2 cellular contexts compared by ENCODE assay signal in the genomic region with DNA sequence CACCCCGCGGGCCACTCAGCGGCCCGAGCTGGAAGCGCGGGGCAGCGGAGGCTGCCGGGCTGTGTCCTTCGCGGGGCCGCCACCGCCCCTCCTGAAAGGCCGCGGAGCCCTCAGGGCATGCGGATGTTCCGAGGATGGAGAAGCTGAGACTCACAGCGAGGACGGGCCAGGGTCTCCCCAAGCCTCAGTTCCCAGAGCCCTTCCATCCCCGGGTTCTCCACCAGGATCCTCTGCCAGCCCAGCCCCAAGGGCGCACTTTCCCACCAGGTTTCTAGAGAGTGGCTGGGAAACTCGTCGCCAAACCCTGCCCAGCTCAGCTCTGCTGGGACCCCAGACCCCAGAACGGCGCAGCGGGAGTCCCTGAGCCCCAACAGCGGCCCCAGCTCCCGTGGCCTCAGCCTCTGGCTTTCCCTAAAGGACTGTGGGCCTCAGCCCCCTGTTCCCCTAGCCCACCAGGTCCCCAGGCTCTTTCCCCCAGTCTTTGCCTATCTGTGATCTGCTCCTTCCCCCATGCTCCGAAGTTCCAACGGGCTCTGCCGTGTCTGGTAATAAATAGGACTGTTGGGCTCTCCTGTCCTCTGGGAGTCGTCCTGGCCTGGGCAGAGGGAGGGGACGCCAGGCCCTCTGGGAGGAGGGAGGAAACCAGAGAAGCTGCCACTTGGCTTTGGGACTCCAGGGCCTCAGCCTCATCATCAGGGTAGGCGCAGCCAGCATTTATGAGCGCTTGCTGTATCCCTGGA.
TF ChIP-seq lines count a peak whose summit lies in the region.

No MANE protein-coding gene starts in this region.

TF ChIP-seq in A549, 52 proteins besides CTCF, POLR2A, EP300 and RAD21:
- TF ChIP-seq ZC3H11A (IDR thresholded peaks at IDR 0.05) (no peak), FOXS1 (CRISPR knock-in tag; IDR thresholded peaks at IDR 0.05) (no peak), GATA3 (IDR thresholded peaks at IDR 0.05; ENCODE audit: borderline replicate concordance) (no peak), CBX2 (IDR thresholded peaks at IDR 0.05; ENCODE audit: borderline replicate concordance, low read depth) (no peak), MYC (IDR thresholded peaks at IDR 0.05; ENCODE audit: borderline replicate concordance, low read length) (no peak), KDM1A (IDR thresholded peaks at IDR 0.05; ENCODE audit: low read depth) (no peak), PHF8 (IDR thresholded peaks at IDR 0.05; ENCODE audit: borderline replicate concordance, low read depth) (no peak), NFE2L2 (conservative IDR thresholded peaks at IDR 0.05; ENCODE audit: low read length) (no peak), ZFP36 (IDR thresholded peaks at IDR 0.05; ENCODE audit: borderline replicate concordance, partially characterized antibody) (no peak), BHLHE40 (IDR thresholded peaks at IDR 0.05; ENCODE audit: low read depth, low read length) (no peak), MAFK (IDR thresholded peaks at IDR 0.05; ENCODE audit: partially characterized antibody) (no peak), SREBF2 (IDR thresholded peaks at IDR 0.05) (no peak), JUN (IDR thresholded peaks at IDR 0.05) (no peak), CHD2 (IDR thresholded peaks at IDR 0.05; ENCODE audit: low read length, partially characterized antibody) (no peak), CEBPB (IDR thresholded peaks at IDR 0.05) (no peak), MAZ (IDR thresholded peaks at IDR 0.05; ENCODE audit: borderline replicate concordance, low read depth, low read length) (no peak)
- TF ChIP-seq, protein P1, sequence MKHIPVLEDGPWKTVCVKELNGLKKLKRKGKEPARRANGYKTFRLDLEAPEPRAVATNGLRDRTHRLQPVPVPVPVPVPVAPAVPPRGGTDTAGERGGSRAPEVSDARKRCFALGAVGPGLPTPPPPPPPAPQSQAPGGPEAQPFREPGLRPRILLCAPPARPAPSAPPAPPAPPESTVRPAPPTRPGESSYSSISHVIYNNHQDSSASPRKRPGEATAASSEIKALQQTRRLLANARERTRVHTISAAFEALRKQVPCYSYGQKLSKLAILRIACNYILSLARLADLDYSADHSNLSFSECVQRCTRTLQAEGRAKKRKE (CRISPR knock-in tag; IDR thresholded peaks at IDR 0.05; ENCODE audit: low read depth) = no peak
- TF ChIP-seq, protein P2, sequence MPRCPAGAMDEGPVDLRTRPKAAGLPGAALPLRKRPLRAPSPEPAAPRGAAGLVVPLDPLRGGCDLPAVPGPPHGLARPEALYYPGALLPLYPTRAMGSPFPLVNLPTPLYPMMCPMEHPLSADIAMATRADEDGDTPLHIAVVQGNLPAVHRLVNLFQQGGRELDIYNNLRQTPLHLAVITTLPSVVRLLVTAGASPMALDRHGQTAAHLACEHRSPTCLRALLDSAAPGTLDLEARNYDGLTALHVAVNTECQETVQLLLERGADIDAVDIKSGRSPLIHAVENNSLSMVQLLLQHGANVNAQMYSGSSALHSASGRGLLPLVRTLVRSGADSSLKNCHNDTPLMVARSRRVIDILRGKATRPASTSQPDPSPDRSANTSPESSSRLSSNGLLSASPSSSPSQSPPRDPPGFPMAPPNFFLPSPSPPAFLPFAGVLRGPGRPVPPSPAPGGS (IDR thresholded peaks at IDR 0.05) = no peak
- TF ChIP-seq, protein P3, sequence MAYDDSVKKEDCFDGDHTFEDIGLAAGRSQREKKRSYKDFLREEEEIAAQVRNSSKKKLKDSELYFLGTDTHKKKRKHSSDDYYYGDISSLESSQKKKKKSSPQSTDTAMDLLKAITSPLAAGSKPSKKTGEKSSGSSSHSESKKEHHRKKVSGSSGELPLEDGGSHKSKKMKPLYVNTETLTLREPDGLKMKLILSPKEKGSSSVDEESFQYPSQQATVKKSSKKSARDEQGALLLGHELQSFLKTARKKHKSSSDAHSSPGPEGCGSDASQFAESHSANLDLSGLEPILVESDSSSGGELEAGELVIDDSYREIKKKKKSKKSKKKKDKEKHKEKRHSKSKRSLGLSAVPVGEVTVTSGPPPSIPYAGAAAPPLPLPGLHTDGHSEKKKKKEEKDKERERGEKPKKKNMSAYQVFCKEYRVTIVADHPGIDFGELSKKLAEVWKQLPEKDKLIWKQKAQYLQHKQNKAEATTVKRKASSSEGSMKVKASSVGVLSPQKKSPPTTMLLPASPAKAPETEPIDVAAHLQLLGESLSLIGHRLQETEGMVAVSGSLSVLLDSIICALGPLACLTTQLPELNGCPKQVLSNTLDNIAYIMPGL (CRISPR knock-in tag; IDR thresholded peaks at IDR 0.05; ENCODE audit: borderline replicate concordance) = no peak
- TF ChIP-seq, protein P4, sequence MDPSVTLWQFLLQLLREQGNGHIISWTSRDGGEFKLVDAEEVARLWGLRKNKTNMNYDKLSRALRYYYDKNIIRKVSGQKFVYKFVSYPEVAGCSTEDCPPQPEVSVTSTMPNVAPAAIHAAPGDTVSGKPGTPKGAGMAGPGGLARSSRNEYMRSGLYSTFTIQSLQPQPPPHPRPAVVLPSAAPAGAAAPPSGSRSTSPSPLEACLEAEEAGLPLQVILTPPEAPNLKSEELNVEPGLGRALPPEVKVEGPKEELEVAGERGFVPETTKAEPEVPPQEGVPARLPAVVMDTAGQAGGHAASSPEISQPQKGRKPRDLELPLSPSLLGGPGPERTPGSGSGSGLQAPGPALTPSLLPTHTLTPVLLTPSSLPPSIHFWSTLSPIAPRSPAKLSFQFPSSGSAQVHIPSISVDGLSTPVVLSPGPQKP (IDR thresholded peaks at IDR 0.05; ENCODE audit: low read depth, low read length) = no peak

TF ChIP-seq in GM23338, 12 proteins besides CTCF, POLR2A, EP300 and RAD21:
- TF ChIP-seq, protein P5, sequence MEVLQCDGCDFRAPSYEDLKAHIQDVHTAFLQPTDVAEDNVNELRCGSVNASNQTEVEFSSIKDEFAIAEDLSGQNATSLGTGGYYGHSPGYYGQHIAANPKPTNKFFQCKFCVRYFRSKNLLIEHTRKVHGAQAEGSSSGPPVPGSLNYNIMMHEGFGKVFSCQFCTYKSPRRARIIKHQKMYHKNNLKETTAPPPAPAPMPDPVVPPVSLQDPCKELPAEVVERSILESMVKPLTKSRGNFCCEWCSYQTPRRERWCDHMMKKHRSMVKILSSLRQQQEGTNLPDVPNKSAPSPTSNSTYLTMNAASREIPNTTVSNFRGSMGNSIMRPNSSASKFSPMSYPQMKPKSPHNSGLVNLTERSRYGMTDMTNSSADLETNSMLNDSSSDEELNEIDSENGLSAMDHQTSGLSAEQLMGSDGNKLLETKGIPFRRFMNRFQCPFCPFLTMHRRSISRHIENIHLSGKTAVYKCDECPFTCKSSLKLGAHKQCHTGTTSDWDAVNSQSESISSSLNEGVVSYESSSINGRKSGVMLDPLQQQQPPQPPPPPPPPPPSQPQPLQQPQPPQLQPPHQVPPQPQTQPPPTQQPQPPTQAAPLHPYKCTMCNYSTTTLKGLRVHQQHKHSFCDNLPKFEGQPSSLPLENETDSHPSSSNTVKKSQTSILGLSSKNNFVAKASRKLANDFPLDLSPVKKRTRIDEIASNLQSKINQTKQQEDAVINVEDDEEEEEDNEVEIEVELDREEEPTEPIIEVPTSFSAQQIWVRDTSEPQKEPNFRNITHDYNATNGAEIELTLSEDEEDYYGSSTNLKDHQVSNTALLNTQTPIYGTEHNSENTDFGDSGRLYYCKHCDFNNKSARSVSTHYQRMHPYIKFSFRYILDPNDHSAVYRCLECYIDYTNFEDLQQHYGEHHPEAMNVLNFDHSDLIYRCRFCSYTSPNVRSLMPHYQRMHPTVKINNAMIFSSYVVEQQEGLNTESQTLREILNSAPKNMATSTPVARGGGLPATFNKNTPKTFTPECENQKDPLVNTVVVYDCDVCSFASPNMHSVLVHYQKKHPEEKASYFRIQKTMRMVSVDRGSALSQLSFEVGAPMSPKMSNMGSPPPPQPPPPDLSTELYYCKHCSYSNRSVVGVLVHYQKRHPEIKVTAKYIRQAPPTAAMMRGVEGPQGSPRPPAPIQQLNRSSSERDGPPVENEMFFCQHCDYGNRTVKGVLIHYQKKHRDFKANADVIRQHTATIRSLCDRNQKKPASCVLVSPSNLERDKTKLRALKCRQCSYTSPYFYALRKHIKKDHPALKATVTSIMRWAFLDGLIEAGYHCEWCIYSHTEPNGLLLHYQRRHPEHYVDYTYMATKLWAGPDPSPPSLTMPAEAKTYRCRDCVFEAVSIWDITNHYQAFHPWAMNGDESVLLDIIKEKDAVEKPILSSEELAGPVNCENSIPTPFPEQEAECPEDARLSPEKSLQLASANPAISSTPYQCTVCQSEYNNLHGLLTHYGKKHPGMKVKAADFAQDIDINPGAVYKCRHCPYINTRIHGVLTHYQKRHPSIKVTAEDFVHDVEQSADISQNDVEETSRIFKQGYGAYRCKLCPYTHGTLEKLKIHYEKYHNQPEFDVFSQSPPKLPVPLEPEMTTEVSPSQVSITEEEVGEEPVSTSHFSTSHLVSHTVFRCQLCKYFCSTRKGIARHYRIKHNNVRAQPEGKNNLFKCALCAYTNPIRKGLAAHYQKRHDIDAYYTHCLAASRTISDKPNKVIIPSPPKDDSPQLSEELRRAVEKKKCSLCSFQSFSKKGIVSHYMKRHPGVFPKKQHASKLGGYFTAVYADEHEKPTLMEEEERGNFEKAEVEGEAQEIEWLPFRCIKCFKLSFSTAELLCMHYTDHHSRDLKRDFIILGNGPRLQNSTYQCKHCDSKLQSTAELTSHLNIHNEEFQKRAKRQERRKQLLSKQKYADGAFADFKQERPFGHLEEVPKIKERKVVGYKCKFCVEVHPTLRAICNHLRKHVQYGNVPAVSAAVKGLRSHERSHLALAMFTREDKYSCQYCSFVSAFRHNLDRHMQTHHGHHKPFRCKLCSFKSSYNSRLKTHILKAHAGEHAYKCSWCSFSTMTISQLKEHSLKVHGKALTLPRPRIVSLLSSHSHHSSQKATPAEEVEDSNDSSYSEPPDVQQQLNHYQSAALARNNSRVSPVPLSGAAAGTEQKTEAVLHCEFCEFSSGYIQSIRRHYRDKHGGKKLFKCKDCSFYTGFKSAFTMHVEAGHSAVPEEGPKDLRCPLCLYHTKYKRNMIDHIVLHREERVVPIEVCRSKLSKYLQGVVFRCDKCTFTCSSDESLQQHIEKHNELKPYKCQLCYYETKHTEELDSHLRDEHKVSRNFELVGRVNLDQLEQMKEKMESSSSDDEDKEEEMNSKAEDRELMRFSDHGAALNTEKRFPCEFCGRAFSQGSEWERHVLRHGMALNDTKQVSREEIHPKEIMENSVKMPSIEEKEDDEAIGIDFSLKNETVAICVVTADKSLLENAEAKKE (CRISPR knock-in tag; IDR thresholded peaks at IDR 0.05) = no peak
- TF ChIP-seq ZNF331 (CRISPR knock-in tag; IDR thresholded peaks at IDR 0.05; ENCODE audit: low read depth) (no peak), EZH2 (IDR thresholded peaks at IDR 0.05; ENCODE audit: low read depth, unreplicated experiment) (no peak)
